ENCODE assay signal across 1 cellular context in the genomic region with DNA sequence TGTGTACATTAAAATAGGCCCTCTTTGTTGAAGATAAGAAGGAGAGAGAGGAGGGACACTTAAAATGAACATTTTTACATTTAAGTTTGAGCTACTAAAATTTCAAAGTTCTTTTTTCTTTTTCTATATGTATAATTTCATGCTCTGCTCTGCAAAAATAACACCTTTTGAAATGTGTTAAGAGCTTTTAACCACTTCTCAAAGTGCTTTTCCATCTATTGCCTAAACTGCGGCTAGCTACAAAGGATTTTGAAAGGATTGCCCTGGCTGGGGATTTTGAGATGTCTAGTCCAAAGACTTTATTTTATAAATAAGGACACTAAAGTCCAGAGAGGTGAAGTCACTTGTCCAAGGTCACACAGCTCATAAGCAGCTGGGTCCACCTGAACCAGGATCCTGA.
TF ChIP-seq lines count a peak whose summit lies in the region.

No MANE protein-coding gene starts in this region.

TF ChIP-seq in GM23338, 12 proteins besides CTCF, POLR2A, EP300 and RAD21:
- TF ChIP-seq, protein P1, sequence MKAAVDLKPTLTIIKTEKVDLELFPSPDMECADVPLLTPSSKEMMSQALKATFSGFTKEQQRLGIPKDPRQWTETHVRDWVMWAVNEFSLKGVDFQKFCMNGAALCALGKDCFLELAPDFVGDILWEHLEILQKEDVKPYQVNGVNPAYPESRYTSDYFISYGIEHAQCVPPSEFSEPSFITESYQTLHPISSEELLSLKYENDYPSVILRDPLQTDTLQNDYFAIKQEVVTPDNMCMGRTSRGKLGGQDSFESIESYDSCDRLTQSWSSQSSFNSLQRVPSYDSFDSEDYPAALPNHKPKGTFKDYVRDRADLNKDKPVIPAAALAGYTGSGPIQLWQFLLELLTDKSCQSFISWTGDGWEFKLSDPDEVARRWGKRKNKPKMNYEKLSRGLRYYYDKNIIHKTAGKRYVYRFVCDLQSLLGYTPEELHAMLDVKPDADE (IDR thresholded peaks at IDR 0.05): no peak
- TF ChIP-seq STAT1 (IDR thresholded peaks at IDR 0.05; ENCODE audit: unreplicated experiment): no peak
- TF ChIP-seq, protein P2, sequence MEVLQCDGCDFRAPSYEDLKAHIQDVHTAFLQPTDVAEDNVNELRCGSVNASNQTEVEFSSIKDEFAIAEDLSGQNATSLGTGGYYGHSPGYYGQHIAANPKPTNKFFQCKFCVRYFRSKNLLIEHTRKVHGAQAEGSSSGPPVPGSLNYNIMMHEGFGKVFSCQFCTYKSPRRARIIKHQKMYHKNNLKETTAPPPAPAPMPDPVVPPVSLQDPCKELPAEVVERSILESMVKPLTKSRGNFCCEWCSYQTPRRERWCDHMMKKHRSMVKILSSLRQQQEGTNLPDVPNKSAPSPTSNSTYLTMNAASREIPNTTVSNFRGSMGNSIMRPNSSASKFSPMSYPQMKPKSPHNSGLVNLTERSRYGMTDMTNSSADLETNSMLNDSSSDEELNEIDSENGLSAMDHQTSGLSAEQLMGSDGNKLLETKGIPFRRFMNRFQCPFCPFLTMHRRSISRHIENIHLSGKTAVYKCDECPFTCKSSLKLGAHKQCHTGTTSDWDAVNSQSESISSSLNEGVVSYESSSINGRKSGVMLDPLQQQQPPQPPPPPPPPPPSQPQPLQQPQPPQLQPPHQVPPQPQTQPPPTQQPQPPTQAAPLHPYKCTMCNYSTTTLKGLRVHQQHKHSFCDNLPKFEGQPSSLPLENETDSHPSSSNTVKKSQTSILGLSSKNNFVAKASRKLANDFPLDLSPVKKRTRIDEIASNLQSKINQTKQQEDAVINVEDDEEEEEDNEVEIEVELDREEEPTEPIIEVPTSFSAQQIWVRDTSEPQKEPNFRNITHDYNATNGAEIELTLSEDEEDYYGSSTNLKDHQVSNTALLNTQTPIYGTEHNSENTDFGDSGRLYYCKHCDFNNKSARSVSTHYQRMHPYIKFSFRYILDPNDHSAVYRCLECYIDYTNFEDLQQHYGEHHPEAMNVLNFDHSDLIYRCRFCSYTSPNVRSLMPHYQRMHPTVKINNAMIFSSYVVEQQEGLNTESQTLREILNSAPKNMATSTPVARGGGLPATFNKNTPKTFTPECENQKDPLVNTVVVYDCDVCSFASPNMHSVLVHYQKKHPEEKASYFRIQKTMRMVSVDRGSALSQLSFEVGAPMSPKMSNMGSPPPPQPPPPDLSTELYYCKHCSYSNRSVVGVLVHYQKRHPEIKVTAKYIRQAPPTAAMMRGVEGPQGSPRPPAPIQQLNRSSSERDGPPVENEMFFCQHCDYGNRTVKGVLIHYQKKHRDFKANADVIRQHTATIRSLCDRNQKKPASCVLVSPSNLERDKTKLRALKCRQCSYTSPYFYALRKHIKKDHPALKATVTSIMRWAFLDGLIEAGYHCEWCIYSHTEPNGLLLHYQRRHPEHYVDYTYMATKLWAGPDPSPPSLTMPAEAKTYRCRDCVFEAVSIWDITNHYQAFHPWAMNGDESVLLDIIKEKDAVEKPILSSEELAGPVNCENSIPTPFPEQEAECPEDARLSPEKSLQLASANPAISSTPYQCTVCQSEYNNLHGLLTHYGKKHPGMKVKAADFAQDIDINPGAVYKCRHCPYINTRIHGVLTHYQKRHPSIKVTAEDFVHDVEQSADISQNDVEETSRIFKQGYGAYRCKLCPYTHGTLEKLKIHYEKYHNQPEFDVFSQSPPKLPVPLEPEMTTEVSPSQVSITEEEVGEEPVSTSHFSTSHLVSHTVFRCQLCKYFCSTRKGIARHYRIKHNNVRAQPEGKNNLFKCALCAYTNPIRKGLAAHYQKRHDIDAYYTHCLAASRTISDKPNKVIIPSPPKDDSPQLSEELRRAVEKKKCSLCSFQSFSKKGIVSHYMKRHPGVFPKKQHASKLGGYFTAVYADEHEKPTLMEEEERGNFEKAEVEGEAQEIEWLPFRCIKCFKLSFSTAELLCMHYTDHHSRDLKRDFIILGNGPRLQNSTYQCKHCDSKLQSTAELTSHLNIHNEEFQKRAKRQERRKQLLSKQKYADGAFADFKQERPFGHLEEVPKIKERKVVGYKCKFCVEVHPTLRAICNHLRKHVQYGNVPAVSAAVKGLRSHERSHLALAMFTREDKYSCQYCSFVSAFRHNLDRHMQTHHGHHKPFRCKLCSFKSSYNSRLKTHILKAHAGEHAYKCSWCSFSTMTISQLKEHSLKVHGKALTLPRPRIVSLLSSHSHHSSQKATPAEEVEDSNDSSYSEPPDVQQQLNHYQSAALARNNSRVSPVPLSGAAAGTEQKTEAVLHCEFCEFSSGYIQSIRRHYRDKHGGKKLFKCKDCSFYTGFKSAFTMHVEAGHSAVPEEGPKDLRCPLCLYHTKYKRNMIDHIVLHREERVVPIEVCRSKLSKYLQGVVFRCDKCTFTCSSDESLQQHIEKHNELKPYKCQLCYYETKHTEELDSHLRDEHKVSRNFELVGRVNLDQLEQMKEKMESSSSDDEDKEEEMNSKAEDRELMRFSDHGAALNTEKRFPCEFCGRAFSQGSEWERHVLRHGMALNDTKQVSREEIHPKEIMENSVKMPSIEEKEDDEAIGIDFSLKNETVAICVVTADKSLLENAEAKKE (CRISPR knock-in tag; IDR thresholded peaks at IDR 0.05): no peak
- TF ChIP-seq, protein P3, sequence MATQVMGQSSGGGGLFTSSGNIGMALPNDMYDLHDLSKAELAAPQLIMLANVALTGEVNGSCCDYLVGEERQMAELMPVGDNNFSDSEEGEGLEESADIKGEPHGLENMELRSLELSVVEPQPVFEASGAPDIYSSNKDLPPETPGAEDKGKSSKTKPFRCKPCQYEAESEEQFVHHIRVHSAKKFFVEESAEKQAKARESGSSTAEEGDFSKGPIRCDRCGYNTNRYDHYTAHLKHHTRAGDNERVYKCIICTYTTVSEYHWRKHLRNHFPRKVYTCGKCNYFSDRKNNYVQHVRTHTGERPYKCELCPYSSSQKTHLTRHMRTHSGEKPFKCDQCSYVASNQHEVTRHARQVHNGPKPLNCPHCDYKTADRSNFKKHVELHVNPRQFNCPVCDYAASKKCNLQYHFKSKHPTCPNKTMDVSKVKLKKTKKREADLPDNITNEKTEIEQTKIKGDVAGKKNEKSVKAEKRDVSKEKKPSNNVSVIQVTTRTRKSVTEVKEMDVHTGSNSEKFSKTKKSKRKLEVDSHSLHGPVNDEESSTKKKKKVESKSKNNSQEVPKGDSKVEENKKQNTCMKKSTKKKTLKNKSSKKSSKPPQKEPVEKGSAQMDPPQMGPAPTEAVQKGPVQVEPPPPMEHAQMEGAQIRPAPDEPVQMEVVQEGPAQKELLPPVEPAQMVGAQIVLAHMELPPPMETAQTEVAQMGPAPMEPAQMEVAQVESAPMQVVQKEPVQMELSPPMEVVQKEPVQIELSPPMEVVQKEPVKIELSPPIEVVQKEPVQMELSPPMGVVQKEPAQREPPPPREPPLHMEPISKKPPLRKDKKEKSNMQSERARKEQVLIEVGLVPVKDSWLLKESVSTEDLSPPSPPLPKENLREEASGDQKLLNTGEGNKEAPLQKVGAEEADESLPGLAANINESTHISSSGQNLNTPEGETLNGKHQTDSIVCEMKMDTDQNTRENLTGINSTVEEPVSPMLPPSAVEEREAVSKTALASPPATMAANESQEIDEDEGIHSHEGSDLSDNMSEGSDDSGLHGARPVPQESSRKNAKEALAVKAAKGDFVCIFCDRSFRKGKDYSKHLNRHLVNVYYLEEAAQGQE (IDR thresholded peaks at IDR 0.05; ENCODE audit: unreplicated experiment): no peak
- no peak for TF ChIP-seq JUNB (IDR thresholded peaks at IDR 0.05; ENCODE audit: unreplicated experiment)
- no peak for TF ChIP-seq EZH2phosphoT487 (IDR thresholded peaks at IDR 0.05; ENCODE audit: unreplicated experiment)
- no peak for TF ChIP-seq POLR2AphosphoS5 (IDR thresholded peaks at IDR 0.05; ENCODE audit: low read depth)
- TF ChIP-seq ZNF114 (CRISPR knock-in tag; IDR thresholded peaks at IDR 0.05): no peak
- TF ChIP-seq ZNF331 (CRISPR knock-in tag; IDR thresholded peaks at IDR 0.05; ENCODE audit: low read depth): no peak
- TF ChIP-seq CREB1 (CRISPR knock-in tag; IDR thresholded peaks at IDR 0.05; ENCODE audit: low read depth): no peak
- TF ChIP-seq NANOG (IDR thresholded peaks at IDR 0.05; ENCODE audit: borderline replicate concordance): no peak
- TF ChIP-seq EZH2 (IDR thresholded peaks at IDR 0.05; ENCODE audit: low read depth, unreplicated experiment): no peak
